In the genomic region with DNA sequence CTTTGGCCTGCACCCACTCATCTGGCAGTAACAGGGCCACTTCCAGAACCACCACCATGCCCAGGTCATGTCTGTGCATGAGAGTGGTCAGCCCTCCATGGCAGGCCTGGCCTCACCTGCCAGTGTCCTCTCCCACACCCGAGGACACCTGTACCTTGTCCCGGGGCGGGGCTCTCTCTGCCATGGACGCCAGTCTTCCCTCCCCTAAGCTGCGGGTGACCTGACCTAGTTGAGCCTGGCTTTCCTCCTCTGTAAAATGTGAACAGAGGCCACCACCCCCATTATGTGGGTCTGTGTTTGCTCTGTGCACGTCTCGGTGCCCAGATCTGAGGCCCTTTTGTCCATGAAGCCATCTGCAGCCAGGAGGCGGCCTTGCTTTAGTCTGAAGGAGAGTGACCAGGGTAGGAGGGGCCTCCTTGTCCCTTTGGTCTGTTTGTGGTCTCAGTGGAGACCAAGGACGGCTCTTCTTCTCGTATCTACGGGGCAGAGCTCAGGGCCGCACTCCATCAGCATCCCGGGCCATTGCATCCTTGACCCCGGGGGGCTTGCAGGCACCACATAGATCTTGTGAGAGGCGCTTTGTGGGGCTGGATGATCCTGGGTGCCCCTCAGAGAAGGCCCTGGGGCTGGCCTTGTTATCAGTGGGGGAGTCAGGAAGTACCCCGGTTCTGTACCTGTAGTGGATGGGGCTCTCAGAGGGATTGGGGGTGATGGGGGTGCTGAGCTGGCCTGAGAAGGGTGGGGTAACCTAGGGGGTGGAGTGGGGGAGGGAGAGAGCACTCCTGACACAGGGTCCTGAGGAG, we compare ENCODE assay signal across 3 cellular contexts.
TF ChIP-seq lines count a peak whose summit lies in the region.

No MANE protein-coding gene starts in this region.

TF ChIP-seq in SK-N-SH, 30 proteins besides CTCF, POLR2A, EP300 and RAD21:
- TF ChIP-seq MEF2A (IDR thresholded peaks at IDR 0.05; ENCODE audit: borderline replicate concordance, low read depth) (no peak), POLR2AphosphoS5 (IDR thresholded peaks at IDR 0.05; ENCODE audit: low read depth, low read length) (no peak), CHD2 (IDR thresholded peaks at IDR 0.05; ENCODE audit: low read length, partially characterized antibody) (no peak), EZH2phosphoT487 (IDR thresholded peaks at IDR 0.05; ENCODE audit: borderline replicate concordance, low read depth) (no peak), SMC3 (IDR thresholded peaks at IDR 0.05; ENCODE audit: low read depth, low read length) (peak; percentile 5; the same call in 1 of the 2 replicates), GATA2 (CRISPR knock-in tag; IDR thresholded peaks at IDR 0.05) (no peak)
- TF ChIP-seq, protein P1, sequence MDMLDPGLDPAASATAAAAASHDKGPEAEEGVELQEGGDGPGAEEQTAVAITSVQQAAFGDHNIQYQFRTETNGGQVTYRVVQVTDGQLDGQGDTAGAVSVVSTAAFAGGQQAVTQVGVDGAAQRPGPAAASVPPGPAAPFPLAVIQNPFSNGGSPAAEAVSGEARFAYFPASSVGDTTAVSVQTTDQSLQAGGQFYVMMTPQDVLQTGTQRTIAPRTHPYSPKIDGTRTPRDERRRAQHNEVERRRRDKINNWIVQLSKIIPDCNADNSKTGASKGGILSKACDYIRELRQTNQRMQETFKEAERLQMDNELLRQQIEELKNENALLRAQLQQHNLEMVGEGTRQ (IDR thresholded peaks at IDR 0.05; ENCODE audit: borderline replicate concordance, low read depth, low read length): no peak

TF ChIP-seq in SK-N-SH treated with all-trans-retinoic acid at 6 μM for 48 hours, 23 proteins besides CTCF, POLR2A, EP300 and RAD21:
- TF ChIP-seq BACH2 (CRISPR knock-in tag; IDR thresholded peaks at IDR 0.05; ENCODE audit: borderline replicate concordance): no peak
- TF ChIP-seq ZFP3 (CRISPR knock-in tag; IDR thresholded peaks at IDR 0.05): no peak
- TF ChIP-seq ZNF565 (CRISPR knock-in tag; conservative IDR thresholded peaks at IDR 0.05; ENCODE audit: low read depth): no peak

TF ChIP-seq in HepG2, 621 proteins besides CTCF, POLR2A, EP300 and RAD21:
- peak; percentile 28; the same call in 1 of the 2 replicates for TF ChIP-seq TBX2 (CRISPR knock-in tag; IDR thresholded peaks at IDR 0.05; ENCODE audit: borderline replicate concordance)
- 0 out of 2 replicates have a peak, but pooled peaks have one; percentile 13 for TF ChIP-seq ZNF274 (CRISPR knock-in tag; IDR thresholded peaks at IDR 0.05)
- 0 out of 2 replicates have a peak, but pooled peaks have one; percentile 11 for TF ChIP-seq MTA1 (CRISPR knock-in tag; IDR thresholded peaks at IDR 0.05; ENCODE audit: borderline replicate concordance)
- TF ChIP-seq ZNF260 (CRISPR knock-in tag; IDR thresholded peaks at IDR 0.05; ENCODE audit: borderline replicate concordance, low read depth): no peak
- TF ChIP-seq ZNF142 (CRISPR knock-in tag; IDR thresholded peaks at IDR 0.05): no peak
- TF ChIP-seq, protein P2, sequence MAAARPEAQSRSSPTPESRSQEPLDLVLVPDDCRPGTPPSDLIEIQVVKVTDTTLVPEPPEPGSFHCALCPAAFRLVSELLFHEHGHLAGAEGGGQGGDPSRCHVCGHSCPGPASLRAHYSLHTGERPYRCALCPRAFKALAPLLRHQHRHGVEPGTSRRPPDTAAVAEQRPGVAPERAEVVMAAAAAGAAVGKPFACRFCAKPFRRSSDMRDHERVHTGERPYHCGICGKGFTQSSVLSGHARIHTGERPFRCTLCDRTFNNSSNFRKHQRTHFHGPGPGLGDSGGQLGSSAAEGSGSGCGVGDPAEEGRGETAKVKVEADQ (CRISPR knock-in tag; IDR thresholded peaks at IDR 0.05; ENCODE audit: borderline replicate concordance): no peak; the same call in 1 of the 2 replicates
- no peak for TF ChIP-seq PHF5A (CRISPR knock-in tag; IDR thresholded peaks at IDR 0.05; ENCODE audit: low read depth, unreplicated experiment)
- TF ChIP-seq ZNF768 (CRISPR knock-in tag; IDR thresholded peaks at IDR 0.05): no peak
- no peak for TF ChIP-seq ZKSCAN5 (CRISPR knock-in tag; IDR thresholded peaks at IDR 0.05)
- no peak for TF ChIP-seq ZNF138 (CRISPR knock-in tag; IDR thresholded peaks at IDR 0.05; ENCODE audit: low read depth)
- peak; percentile 72 for TF ChIP-seq ZNF687 (CRISPR knock-in tag; IDR thresholded peaks at IDR 0.05)
- TF ChIP-seq HNRNPL (IDR thresholded peaks at IDR 0.05; ENCODE audit: low read depth, low read length): peak; percentile 53; the same call in 1 of the 2 replicates
- TF ChIP-seq ZNF460 (CRISPR knock-in tag; IDR thresholded peaks at IDR 0.05; ENCODE audit: borderline replicate concordance): no peak
- TF ChIP-seq U2AF2 (IDR thresholded peaks at IDR 0.05; ENCODE audit: low read depth, low read length): no peak
- TF ChIP-seq STAG1 (CRISPR knock-in tag; IDR thresholded peaks at IDR 0.05): peak; percentile 16; the same call in 1 of the 2 replicates
- TF ChIP-seq ZFY (CRISPR knock-in tag; IDR thresholded peaks at IDR 0.05): 0 out of 2 replicates have a peak, but pooled peaks have one; percentile 25
- TF ChIP-seq ZNF577 (CRISPR knock-in tag; IDR thresholded peaks at IDR 0.05; ENCODE audit: borderline replicate concordance, low read depth): no peak
- TF ChIP-seq ZNF558 (CRISPR knock-in tag; IDR thresholded peaks at IDR 0.05; ENCODE audit: borderline replicate concordance): no peak
- TF ChIP-seq ZNF12 (CRISPR knock-in tag; IDR thresholded peaks at IDR 0.05): peak; percentile 54; the same call in 1 of the 2 replicates
- TF ChIP-seq TRIM24 (CRISPR knock-in tag; IDR thresholded peaks at IDR 0.05): no peak
- peak; percentile 25; the same call in 1 of the 2 replicates for TF ChIP-seq ZFX (CRISPR knock-in tag; IDR thresholded peaks at IDR 0.05; ENCODE audit: low read depth)
- no peak for TF ChIP-seq ZNF431 (CRISPR knock-in tag; IDR thresholded peaks at IDR 0.05; ENCODE audit: borderline replicate concordance, low read depth)
- peak; percentile 20; the same call in 1 of the 2 replicates for TF ChIP-seq ZNF788 (CRISPR knock-in tag; IDR thresholded peaks at IDR 0.05; ENCODE audit: borderline replicate concordance)
- TF ChIP-seq ZNF234 (CRISPR knock-in tag; conservative IDR thresholded peaks at IDR 0.05): no peak
